8 cellular contexts compared by ENCODE assay signal in the genomic region with DNA sequence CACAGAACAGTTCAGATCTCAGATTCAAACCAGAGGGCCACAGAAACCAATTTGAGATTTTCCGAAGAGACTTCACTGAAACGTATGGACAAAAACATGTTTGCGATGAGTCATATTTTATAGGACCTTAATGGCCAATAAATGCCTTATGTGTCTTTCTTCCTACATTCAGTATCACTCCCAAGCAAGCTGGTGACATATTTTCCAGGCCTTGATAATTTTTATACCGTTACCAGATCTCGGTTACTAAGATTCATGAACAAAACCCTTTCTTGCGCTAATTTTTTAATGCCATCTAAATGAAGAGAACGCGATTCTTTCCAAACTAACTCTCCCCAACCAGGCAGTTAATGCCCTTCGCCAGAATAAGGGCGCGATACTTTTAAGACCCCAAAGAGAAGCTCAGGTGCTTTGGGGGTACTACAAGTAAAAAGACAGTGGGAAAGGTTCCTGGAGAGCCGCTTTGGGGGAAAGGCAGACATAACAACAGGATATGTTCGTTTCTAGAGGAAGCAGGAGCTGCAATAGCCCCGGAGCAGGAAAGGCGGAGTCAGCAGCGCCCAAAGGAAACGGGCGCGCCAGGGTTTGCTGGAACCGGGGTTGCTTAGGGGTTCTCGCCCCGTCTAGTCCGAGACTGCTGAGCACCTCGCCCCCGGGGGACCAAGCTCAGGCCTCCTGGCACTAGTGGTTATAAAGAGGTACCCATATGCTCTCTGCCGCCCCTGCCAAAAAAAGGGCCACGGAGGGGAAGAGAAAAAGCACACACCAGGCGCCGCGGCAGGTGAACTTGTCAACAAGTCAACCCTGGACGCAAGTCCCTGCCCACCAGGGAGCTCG. TPM values are rescaled to one million over a fixed set of nuclear protein-coding genes. Genes with fewer than 3 reads are reported as not detected.
A peak's percentile ranks its signal among the peaks of the same experiment; 100 is the strongest.
DNase-seq lines count a peak whose midpoint lies in the region; ATAC-seq and FAIRE-seq lines count a peak whose summit lies in the region.

No MANE protein-coding gene starts in this region.

- peak; percentile 14 for FAIRE-seq in colon (lab: Jason Lieb, UNC)

- H3K36me3 ChIP-seq in HUES6 (ENCODE audit: control insufficient read depth, insufficient read depth, low read length), result no peaks in the 10 kb centered on the region

- ATAC-seq in GM18867 (IDR thresholded peaks at IDR 0.05; ENCODE audit: unreplicated experiment) (peak; percentile 37), HG03135 (IDR thresholded peaks at IDR 0.05; ENCODE audit: unreplicated experiment) (no peak)

- H3K27me3 ChIP-seq in HUES6 (ENCODE audit: control insufficient read depth, insufficient read depth, low read length) (peaks cover 35% of the 10 kb centered on the region), layer of hippocampus (ENCODE audit: control insufficient read depth, insufficient read depth, low read length) (no peaks in the 10 kb centered on the region)

- peak overlapping the region; percentile 68 for H3K4me3 ChIP-seq in HUES6 (ENCODE audit: low read depth, low read length)

- H3K27ac ChIP-seq in HUES6 (ENCODE audit: low read depth, low read length), result no peak overlapping the region
- H3K27ac ChIP-seq in layer of hippocampus (ENCODE audit: low read depth, low read length), result peak overlapping the region; percentile 42

- no peaks in the 10 kb centered on the region for H3K9me3 ChIP-seq in HUES6 (ENCODE audit: control insufficient read depth, insufficient read depth, low read depth, low read length)

- H3K4me1 ChIP-seq in HUES6 (ENCODE audit: control insufficient read depth, insufficient read depth, low read length), result peaks cover 3% of the 10 kb centered on the region

- DNase-seq in AG20443 (ENCODE audit: low spot score), result peak; percentile 29
- peak; percentile 61 for DNase-seq in SK-N-DZ (ENCODE audit: low spot score)
- peak; percentile 2 for DNase-seq in stimulated activated CD4-positive, alpha-beta T cell treated with anti-CD3 and anti-CD28 coated beads, Interleukin-4, amount 100 ng/mL, for 1 hour

- peak overlapping the region; percentile 47 for H3K9ac ChIP-seq in HUES6 (ENCODE audit: low read length)

RNA-seq across cellular contexts. Expression of gene ICA1, which starts 0.9 kb away (rescaled TPM):
- 195 and 220 TPM in 2 replicates for polyA plus RNA-seq in SK-N-DZ (2014; cell fraction: cytosol; rRNA removed)
- polyA plus RNA-seq in SK-N-DZ (2014; cell fraction: nucleus; rRNA removed), result 258 and 321 TPM in 2 replicates

Comparison
In these comparisons a context has a peak if more than half of its experiments do, and no peak if none do; other contexts are left out.
1. DNase-seq: peak in every context shown above with its lines; median percentile 61 in SK-N-DZ; 29 in AG20443; 2 in stimulated activated CD4-positive, alpha-beta T cell treated with anti-CD3 and anti-CD28 coated beads, Interleukin-4, amount 100 ng/mL, for 1 hour.